Comparison of ENCODE assay signal across 21 cellular contexts in genomic region chr3:120114376-120114775, GRCh38.
"Had no signal": no experiment of that assay in that cellular context is flagged by ENCODE, and none has a peak within 500 bp of the region (broad histone marks: within the 10 kb centered on the region; RNA-seq: fewer than 3 reads in every experiment).

No MANE protein-coding gene starts in this region.

- H3K27me3 Mint-ChIP-seq: activated CD8-positive, alpha-beta T cell treated with anti-CD3 and anti-CD28 coated beads for 36 hours; activated naive CD8-positive, alpha-beta T cell; brain had no signal

- FAIRE-seq: astrocyte, RCC 7860 had no signal

- ATAC-seq: activated CD4-positive, CD25-positive, alpha-beta regulatory T cell treated with anti-CD3 and anti-CD28 coated beads, Interleukin-2, amount 50 U/mL, for 24 hours; activated CD8-positive, alpha-beta T cell treated with anti-CD3 and anti-CD28 coated beads for 36 hours had no signal

- H3K27ac Mint-ChIP-seq: activated CD8-positive, alpha-beta T cell treated with anti-CD3 and anti-CD28 coated beads for 36 hours; activated naive CD4-positive, alpha-beta T cell treated with anti-CD3 and anti-CD28 coated beads for 36 hours; activated naive CD8-positive, alpha-beta T cell; brain; T-helper 1 cell treated with Interleukin-12 subunit alpha and Interleukin-12 subunit beta and Interleukin-4 antibody, amounts not matched to agents 30 μg/mL and 1 μg/mL, for 36 hours had no signal

- H3K4me1 Mint-ChIP-seq: brain had no signal

- DNase-seq: activated CD4-positive, alpha-beta T cell treated with anti-CD3 and anti-CD28 coated beads for 4 hours; activated CD8-positive, alpha-beta memory T cell treated with anti-CD3 and anti-CD28 coated beads, Interleukin-2, amount 50 U/mL, for 48 hours; activated CD8-positive, alpha-beta T cell treated with anti-CD3 and anti-CD28 coated beads for 36 hours; activated gamma-delta T cell; activated naive CD4-positive, alpha-beta T cell treated with anti-CD3 and anti-CD28 coated beads for 36 hours; activated T-cell treated with anti-CD3 and anti-CD28 coated beads, Interleukin-2, amount 50 U/mL, for 1 hour; amygdala; NCI-H146; NCI-H187 treated with DMSO at 0.1 percent for 48 hours; NCI-H2081 treated with DMSO at 0.1 percent for 48 hours; NCI-H446 treated with DMSO at 0.1 percent for 48 hours; NCI-H526; NCI-H774; OCI-M1; SHP77 treated with DMSO at 0.1 percent for 48 hours had no signal

- H3K4me3 Mint-ChIP-seq: activated CD8-positive, alpha-beta T cell treated with anti-CD3 and anti-CD28 coated beads for 36 hours; activated naive CD4-positive, alpha-beta T cell treated with anti-CD3 and anti-CD28 coated beads for 36 hours; activated naive CD8-positive, alpha-beta T cell; brain; T-helper 1 cell treated with Interleukin-12 subunit alpha and Interleukin-12 subunit beta and Interleukin-4 antibody, amounts not matched to agents 30 μg/mL and 1 μg/mL, for 36 hours had no signal
